In the genomic region with DNA sequence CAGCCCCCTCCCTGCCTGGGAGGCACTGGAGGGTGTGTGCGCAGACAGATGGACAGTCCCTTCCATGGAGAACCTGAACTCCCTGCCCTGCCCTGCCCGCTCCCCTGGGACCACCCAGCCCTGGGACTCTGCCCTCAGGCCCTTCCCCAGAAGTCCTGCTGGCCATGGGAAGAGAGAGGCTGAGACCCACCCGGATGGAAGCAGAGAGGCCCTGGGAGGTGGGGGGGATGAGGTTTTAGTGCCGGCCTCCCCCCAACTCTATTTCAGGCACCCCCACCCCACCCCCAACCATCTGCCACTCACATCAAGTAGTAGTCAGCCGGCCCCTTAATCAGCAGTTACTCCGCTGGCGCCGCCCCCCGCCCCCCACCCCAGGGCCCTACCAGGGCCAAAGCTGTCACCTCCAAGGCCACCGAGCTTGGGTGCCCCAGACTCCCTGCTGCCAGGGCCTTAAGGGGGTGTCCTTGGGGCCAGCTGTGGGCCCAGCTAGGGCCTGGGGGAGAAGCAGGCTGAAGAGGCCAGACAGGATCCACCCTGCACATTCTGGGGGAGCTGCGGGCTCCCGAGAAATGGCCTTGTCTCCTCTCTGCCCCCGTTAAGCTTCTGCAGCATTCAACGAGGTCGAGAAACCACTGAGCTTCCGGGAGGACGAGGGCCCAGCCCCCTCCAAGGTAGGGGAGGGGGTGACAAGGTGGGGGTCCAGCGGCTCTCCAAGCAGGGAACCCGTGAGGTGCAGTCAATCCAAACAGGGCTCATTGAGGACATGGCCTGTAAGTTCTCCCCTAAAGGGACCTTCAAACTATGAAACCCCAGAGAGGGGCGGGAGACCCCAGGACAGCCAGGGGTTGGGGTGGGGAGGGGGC, we compare ENCODE assay signal across 17 cellular contexts. TPM values are rescaled to one million over a fixed set of nuclear protein-coding genes. Genes with fewer than 3 reads are reported as not detected.
A peak's percentile ranks its signal among the peaks of the same experiment; 100 is the strongest.
DNase-seq lines count a peak whose midpoint lies in the region; ATAC-seq, FAIRE-seq and TF ChIP-seq lines count a peak whose summit lies in the region.
"Had no signal": no experiment of that assay in that cellular context is flagged by ENCODE, and none has a peak within 500 bp of the region (broad histone marks: within the 10 kb centered on the region; RNA-seq: fewer than 3 reads in every experiment).

No MANE protein-coding gene starts in this region.

- no peak overlapping the region for H2BK15ac ChIP-seq in H1 (ENCODE audit: low read length)

- H3K27me3 ChIP-seq in H1 (replicated peaks in 1 of 4; ENCODE audit: control insufficient read depth in 3 of 4, extremely low read depth in 1 of 4, insufficient read depth in 3 of 4, low read length in 3 of 4) (no peaks in the 10 kb centered on the region), transverse colon (no peaks in the 10 kb centered on the region)
- no peaks in the 10 kb centered on the region for H3K27me3 ChIP-seq in naive thymus-derived CD4-positive, alpha-beta T cell (ENCODE audit: control insufficient read depth in 2 of 2, insufficient read depth in 2 of 2, low read length in 2 of 2)

- no peak overlapping the region for H3K23ac ChIP-seq in H1 (ENCODE audit: insufficient read length)

- H2BK120ac ChIP-seq in H1 (replicated peaks; ENCODE audit: low read depth, low read length), result no peak overlapping the region

- no peak overlapping the region for H3K27ac Mint-ChIP-seq in activated T-cell treated with anti-CD3 and anti-CD28 coated beads, Interleukin-2, amount 50 U/mL, for 72 hours
- H3K27ac Mint-ChIP-seq in naive thymus-derived CD4-positive, alpha-beta T cell, result no peak overlapping the region
- H3K27ac Mint-ChIP-seq: CD4-positive, alpha-beta T cell; type B pancreatic cell had no signal

- H3K27me3 Mint-ChIP-seq in activated T-cell treated with anti-CD3 and anti-CD28 coated beads, Interleukin-2, amount 50 U/mL, for 72 hours (ENCODE audit: low read depth), result no peaks in the 10 kb centered on the region
- H3K27me3 Mint-ChIP-seq in activated T-cell treated with anti-CD3 and anti-CD28 coated beads, Interleukin-2, amount 50 U/mL, for 4 hours (ENCODE audit: low read depth), result peaks cover 9% of the 10 kb centered on the region
- H3K27me3 Mint-ChIP-seq in naive thymus-derived CD4-positive, alpha-beta T cell, result peaks cover 0 to 3% (median 0%) of the 10 kb centered on the region in 5 donors
- H3K27me3 Mint-ChIP-seq: brain, type B pancreatic cell had no signal

- FAIRE-seq in H1 (lab: Jason Lieb, UNC), result no peak
- FAIRE-seq in H54 (lab: Jason Lieb, UNC), result no peak
- FAIRE-seq: A204.1 had no signal

- no peak overlapping the region for H4K5ac ChIP-seq in H1 (ENCODE audit: insufficient read length, low read depth, low read length)

- H3K79me1 ChIP-seq in H1 (ENCODE audit: low read depth, low read length), result no peaks in the 10 kb centered on the region

- no peak overlapping the region for H2AK5ac ChIP-seq in H1 (ENCODE audit: low read depth, low read length)

- no peak overlapping the region for H3K18ac ChIP-seq in H1 (ENCODE audit: extremely low read depth, low read length)

- no peak overlapping the region for H3K4ac ChIP-seq in H1 (replicated peaks; ENCODE audit: insufficient read length, low read depth, low read length)

- TF ChIP-seq EP300 in H1 (IDR thresholded peaks at IDR 0.05; ENCODE audit: borderline replicate concordance in 1 of 2, low read depth in 2 of 2, low read length in 2 of 2), result no peak
- TF ChIP-seq EP300 in transverse colon (IDR thresholded peaks at IDR 0.05; ENCODE audit: low read depth), result no peak

- no peak overlapping the region for H4K8ac ChIP-seq in H1 (ENCODE audit: extremely low read depth, insufficient read depth, low read length)

- no peak overlapping the region for H2BK5ac ChIP-seq in H1 (ENCODE audit: low read depth, low read length)

- intact Hi-C loops in naive thymus-derived CD4-positive, alpha-beta T cell (cut with micrococcal nuclease), result no loop called here
- intact Hi-C loops in transverse colon (cut with DNase I; ENCODE audit: low total_unique reads), result no loop called here

- no peaks in the 10 kb centered on the region for H3K36me3 Mint-ChIP-seq in activated T-cell treated with anti-CD3 and anti-CD28 coated beads, Interleukin-2, amount 50 U/mL, for 72 hours (ENCODE audit: insufficient read depth in 2 of 2)
- no peaks in the 10 kb centered on the region for H3K36me3 Mint-ChIP-seq in activated T-cell treated with anti-CD3 and anti-CD28 coated beads, Interleukin-2, amount 50 U/mL, for 4 hours (ENCODE audit: insufficient read depth)
- no peaks in the 10 kb centered on the region for H3K36me3 Mint-ChIP-seq in naive thymus-derived CD4-positive, alpha-beta T cell
- H3K36me3 Mint-ChIP-seq: brain, naive B cell, type B pancreatic cell had no signal

- no peak for DNase-seq in activated T-cell treated with anti-CD3 and anti-CD28 coated beads, Interleukin-2, amount 50 U/mL, for 72 hours
- DNase-seq in activated T-cell treated with anti-CD3 and anti-CD28 coated beads, Interleukin-2, amount 50 U/mL, for 4 hours, result no peak
- DNase-seq in H1 (ENCODE audit: low read depth in 1 of 2, low spot score in 2 of 2) (no peak), transverse colon (no peak), H54 (ENCODE audit: insufficient read length, low spot score) (no peak)
- no peak for DNase-seq in naive thymus-derived CD4-positive, alpha-beta T cell
- DNase-seq in stimulated activated CD4-positive, alpha-beta T cell treated with anti-CD3 and anti-CD28 coated beads, Interleukin-4, amount 100 ng/mL, for 24 hours, result no peak
- DNase-seq: CD4-positive, alpha-beta T cell; naive B cell; NCI-H2029; NCI-H526 treated with DMSO at 0.1 percent for 48 hours had no signal

- no peak overlapping the region for H2AFZ ChIP-seq in H1 (ENCODE audit: low read length)

- TF ChIP-seq POLR2A in H1 (IDR thresholded peaks at IDR 0.05; ENCODE audit: control extremely low read depth in 1 of 2, low read depth in 2 of 2, low read length in 2 of 2) (no peak), transverse colon (IDR thresholded peaks at IDR 0.05) (no peak), H54 (IDR thresholded peaks at IDR 0.05; ENCODE audit: low read depth, low read length) (no peak)

- H3K27ac ChIP-seq in H1 (ENCODE audit: low read depth, low read length), result no peak overlapping the region
- no peak overlapping the region for H3K27ac ChIP-seq in naive thymus-derived CD4-positive, alpha-beta T cell (ENCODE audit: low read depth, low read length)
- H3K27ac ChIP-seq in transverse colon, result peak overlapping the region; percentile 56 to 83 (median 70)

- H2BK12ac ChIP-seq in H1 (ENCODE audit: low read depth, low read length), result 0 out of 2 replicates have a peak overlapping the region, but pooled peaks have one; percentile 60

- CTCF ChIA-PET in H1 (lab: Charles Lee; ENCODE audit: partially characterized antibody), result interaction anchor here (0.7 to 0.9 kb wide), 2 partner anchors 18 to 37 kb away, joined by 3 to 4 read pairs; no protein-coding TSS in a partner anchor
- CTCF ChIA-PET in naive thymus-derived CD4-positive, alpha-beta T cell (lab: Charles Lee), result no interaction called here

- no peak overlapping the region for H2BK20ac ChIP-seq in H1 (ENCODE audit: low read length)

- no peaks in the 10 kb centered on the region for H3K23me2 ChIP-seq in H1 (ENCODE audit: low read depth, low read length)

- H3K4me1 ChIP-seq in H1 (replicated peaks in 1 of 4; ENCODE audit: control insufficient read depth in 3 of 4, insufficient read depth in 4 of 4, low read length in 3 of 4) (peaks cover 0 to 6% (median 2%) of the 10 kb centered on the region in 4 experiments; a peak in 4 of 7 replicates), transverse colon (peaks cover 4 to 22% (median 16%) of the 10 kb centered on the region in 4 donors)
- no peaks in the 10 kb centered on the region for H3K4me1 ChIP-seq in naive thymus-derived CD4-positive, alpha-beta T cell (ENCODE audit: control insufficient read depth in 2 of 2, insufficient read depth in 2 of 2, low read length in 2 of 2)

- H3K36me3 ChIP-seq in H1 (ENCODE audit: control insufficient read depth in 2 of 4, insufficient read depth in 4 of 4, low read length in 3 of 4), result no peaks in the 10 kb centered on the region
- H3K36me3 ChIP-seq in naive thymus-derived CD4-positive, alpha-beta T cell (ENCODE audit: control insufficient read depth in 2 of 3, insufficient read depth in 3 of 3, low read length in 3 of 3), result no peaks in the 10 kb centered on the region
- H3K36me3 ChIP-seq in transverse colon, result no peaks in the 10 kb centered on the region

- no peaks in the 10 kb centered on the region for H3K9me3 ChIP-seq in H1 (ENCODE audit: insufficient read depth in 2 of 2, low read depth in 1 of 2, low read length in 1 of 2)
- H3K9me3 ChIP-seq in naive thymus-derived CD4-positive, alpha-beta T cell (ENCODE audit: control insufficient read depth in 2 of 3, low read length in 3 of 3), result no peaks in the 10 kb centered on the region
- no peaks in the 10 kb centered on the region for H3K9me3 ChIP-seq in transverse colon

- no peaks in the 10 kb centered on the region for H3K79me2 ChIP-seq in H1 (ENCODE audit: control insufficient read depth in 1 of 2, insufficient read depth in 2 of 2, low read length in 2 of 2)

- in situ Hi-C loops in transverse colon (cut with MboI; ENCODE audit: low pct_ligation_motif_present in 1 of 4, low pct_unique_long_range_greater_than_20kb in 1 of 4, low sequenced_read_pairs in 3 of 4), result no loop called here

- no peak for ATAC-seq in activated T-cell treated with anti-CD3 and anti-CD28 coated beads, Interleukin-2, amount 50 U/mL, for 72 hours (replicated peaks in 1 of 2)
- ATAC-seq in activated T-cell treated with anti-CD3 and anti-CD28 coated beads, Interleukin-2, amount 50 U/mL, for 4 hours, result no peak
- ATAC-seq in naive thymus-derived CD4-positive, alpha-beta T cell, result no peak
- ATAC-seq in GM21390 (IDR thresholded peaks at IDR 0.05; ENCODE audit: unreplicated experiment), result no peak

- no peak overlapping the region for H3K56ac ChIP-seq in H1 (replicated peaks; ENCODE audit: insufficient read length, low read depth, low read length)

- POLR2A ChIA-PET in H1 (lab: Charles Lee; ENCODE audit: partially characterized antibody), result interaction anchor here (1.0 to 24.8 kb wide), 7 partner anchors 12 to 267 kb away, joined by 3 to 870 read pairs (median 7); partner anchors contain the start of genes EEF2 and NMRK2
- POLR2A ChIA-PET in naive thymus-derived CD4-positive, alpha-beta T cell (lab: Charles Lee), result no interaction called here

- no peak overlapping the region for H4K91ac ChIP-seq in H1 (replicated peaks; ENCODE audit: insufficient read length, low read length)

- H3K4me3 Mint-ChIP-seq in activated T-cell treated with anti-CD3 and anti-CD28 coated beads, Interleukin-2, amount 50 U/mL, for 72 hours, result peak overlapping the region; percentile 22 to 54
- H3K4me3 Mint-ChIP-seq in activated T-cell treated with anti-CD3 and anti-CD28 coated beads, Interleukin-2, amount 50 U/mL, for 4 hours, result no peak overlapping the region
- H3K4me3 Mint-ChIP-seq in naive thymus-derived CD4-positive, alpha-beta T cell, result peak overlapping the region in 6 of 10 donors; percentile 19 to 66 (median 52)
- H3K4me3 Mint-ChIP-seq: type B pancreatic cell had no signal

- no peak for TF ChIP-seq RAD21 in H1 (IDR thresholded peaks at IDR 0.05 in 1 of 2, conservative IDR thresholded peaks at IDR 0.05 in 1 of 2; ENCODE audit: low read depth in 2 of 2, low read length in 2 of 2)

- no peak for TF ChIP-seq CTCF in H1 (IDR thresholded peaks at IDR 0.05; ENCODE audit: control extremely low read depth in 1 of 3, insufficient read depth in 1 of 3, low read depth in 1 of 3, low read length in 3 of 3)
- TF ChIP-seq CTCF in transverse colon (IDR thresholded peaks at IDR 0.05), result no peak

- H3K4me1 Mint-ChIP-seq in activated T-cell treated with anti-CD3 and anti-CD28 coated beads, Interleukin-2, amount 50 U/mL, for 72 hours (ENCODE audit: low read depth), result peaks cover 9% of the 10 kb centered on the region
- peaks cover 8% of the 10 kb centered on the region for H3K4me1 Mint-ChIP-seq in activated T-cell treated with anti-CD3 and anti-CD28 coated beads, Interleukin-2, amount 50 U/mL, for 4 hours (ENCODE audit: low read depth)
- H3K4me1 Mint-ChIP-seq in naive thymus-derived CD4-positive, alpha-beta T cell, result peaks cover 0 to 8% (median 6%) of the 10 kb centered on the region in 7 donors

- H4K20me1 ChIP-seq in H1 (replicated peaks in 1 of 2; ENCODE audit: control insufficient read depth in 1 of 2, insufficient read depth in 2 of 2, low read length in 2 of 2), result peaks cover 0 to 5% of the 10 kb centered on the region in 2 experiments

- H3K4me3 ChIP-seq in H1 (ENCODE audit: extremely low read depth in 1 of 4, insufficient read depth in 2 of 4, low read depth in 3 of 4, low read length in 4 of 4), result no peak overlapping the region
- H3K4me3 ChIP-seq in naive thymus-derived CD4-positive, alpha-beta T cell (ENCODE audit: low read length), result no peak overlapping the region
- H3K4me3 ChIP-seq in transverse colon, result peak overlapping the region in 1 of 4 donors; percentile 21

- no peak overlapping the region for H3K14ac ChIP-seq in H1 (ENCODE audit: insufficient read length)

- no peak overlapping the region for H3K4me2 ChIP-seq in H1 (ENCODE audit: insufficient read depth in 1 of 2, low read depth in 2 of 2, low read length in 2 of 2)

- no peak overlapping the region for H3K9ac ChIP-seq in H1 (replicated peaks in 1 of 4; ENCODE audit: extremely low read depth in 1 of 4, low read depth in 3 of 4, low read length in 3 of 4)

- WGBS in H1 (ENCODE audit: extremely low coverage in 1 of 2, insufficient coverage in 1 of 2, insufficient read length in 1 of 2, insufficient replicate concordance in 2 of 2, low coverage in 1 of 2, low lambda C conversion rate in 2 of 2, missing lambda C conversion rate in 1 of 2), 2 experiments, result 86% methylated on average over 14 of the region's 20 CpGs; no CpG with 5 or more reads in 1 of the 2 experiments
- 50% methylated on average over 19 of the region's 20 CpGs; no CpG with 5 or more reads in 1 of the 2 donors for WGBS in transverse colon (ENCODE audit: low coverage in 1 of 2), 2 donors

- H3K9me3 Mint-ChIP-seq in activated T-cell treated with anti-CD3 and anti-CD28 coated beads, Interleukin-2, amount 50 U/mL, for 72 hours, result no peaks in the 10 kb centered on the region
- H3K9me3 Mint-ChIP-seq in activated T-cell treated with anti-CD3 and anti-CD28 coated beads, Interleukin-2, amount 50 U/mL, for 4 hours, result no peaks in the 10 kb centered on the region
- H3K9me3 Mint-ChIP-seq in naive thymus-derived CD4-positive, alpha-beta T cell, result no peaks in the 10 kb centered on the region
- H3K9me3 Mint-ChIP-seq: brain; CD4-positive, alpha-beta T cell; type B pancreatic cell had no signal

RNA-seq across cellular contexts. Expression of gene NMRK2, which starts 17.4 kb away (rescaled TPM):
- not detected for total RNA-seq in activated T-cell treated with anti-CD3 and anti-CD28 coated beads, Interleukin-2, amount 50 U/mL, for 72 hours
- total RNA-seq in activated T-cell treated with anti-CD3 and anti-CD28 coated beads, Interleukin-2, amount 50 U/mL, for 4 hours, result not detected
- total RNA-seq in H1 (2021; fragmentation: NEBNext Ultra II Directional; extraction: Animal tissue kit (Norgen Biotek cat#: 25700)), result 86.2 and 87.4 TPM in 2 replicates
- polyA plus RNA-seq in H1 (2011; rRNA removed), result 206 and 227 TPM in 2 replicates
- 162 TPM for polyA plus RNA-seq in H1 (2011; cell fraction: cytosol; rRNA removed)
- 147 TPM for polyA plus RNA-seq in H1 (2011; cell fraction: nucleus; rRNA removed)
- polyA plus RNA-seq in H1 (2012, experiment 1 of 2), result 91.2 to 153 TPM (median 146 TPM) in 4 replicates
- polyA plus RNA-seq in H1 (2012, experiment 2 of 2), result 175 TPM
- 74.9 TPM for polyA plus RNA-seq in H1 (2013, experiment 1 of 2)
- 74.3 TPM for polyA plus RNA-seq in H1 (2013, experiment 2 of 2)
- polyA minus RNA-seq in H1 (2011; rRNA and poly(A)+ RNA removed), result 24.2 and 37.1 TPM in 2 replicates
- 54.2 TPM for polyA minus RNA-seq in H1 (2011; cell fraction: cytosol; rRNA and poly(A)+ RNA removed)
- polyA minus RNA-seq in H1 (2011; cell fraction: nucleus; rRNA and poly(A)+ RNA removed), result 39.7 TPM
- total RNA-seq in naive thymus-derived CD4-positive, alpha-beta T cell, result not detected
- not detected for polyA plus RNA-seq in naive thymus-derived CD4-positive, alpha-beta T cell
- under 1 TPM in 1 of 4 donors, not detected in 3; 0.41 TPM for total RNA-seq in transverse colon
- total RNA-seq: CD4-positive, alpha-beta T cell; liver; renal cortical epithelial cell had no signal

RNA-seq across cellular contexts. Expression of gene DAPK3, which starts 20.7 kb away (rescaled TPM):
- 10 to 100 TPM; 33.8 to 45.9 TPM for total RNA-seq in activated T-cell treated with anti-CD3 and anti-CD28 coated beads, Interleukin-2, amount 50 U/mL, for 72 hours
- 10 to 100 TPM; 41.6 to 44.3 (median 42.6) TPM for total RNA-seq in activated T-cell treated with anti-CD3 and anti-CD28 coated beads, Interleukin-2, amount 50 U/mL, for 4 hours
- total RNA-seq in H1 (2021; fragmentation: NEBNext Ultra II Directional; extraction: Animal tissue kit (Norgen Biotek cat#: 25700)), result 78.1 and 80.8 TPM in 2 replicates
- 53.2 and 76.8 TPM in 2 replicates for polyA plus RNA-seq in H1 (2011; rRNA removed)
- 70.8 TPM for polyA plus RNA-seq in H1 (2011; cell fraction: cytosol; rRNA removed)
- polyA plus RNA-seq in H1 (2011; cell fraction: nucleus; rRNA removed), result 106 TPM
- polyA plus RNA-seq in H1 (2012, experiment 1 of 2), result 67.8 to 88.3 TPM (median 85.3 TPM) in 4 replicates
- polyA plus RNA-seq in H1 (2012, experiment 2 of 2), result 51.5 TPM
- polyA plus RNA-seq in H1 (2013, experiment 1 of 2), result 41.4 TPM
- 42.2 TPM for polyA plus RNA-seq in H1 (2013, experiment 2 of 2)
- 29.4 and 48.1 TPM in 2 replicates for polyA minus RNA-seq in H1 (2011; rRNA and poly(A)+ RNA removed)
- polyA minus RNA-seq in H1 (2011; cell fraction: cytosol; rRNA and poly(A)+ RNA removed), result 45.4 TPM
- 29.7 TPM for polyA minus RNA-seq in H1 (2011; cell fraction: nucleus; rRNA and poly(A)+ RNA removed)
- 10 to 100 TPM; 24.7 to 40.3 (median 33.9) TPM for total RNA-seq in naive thymus-derived CD4-positive, alpha-beta T cell
- 10 to 100 TPM; 18.2 to 35.4 TPM for polyA plus RNA-seq in naive thymus-derived CD4-positive, alpha-beta T cell
- 10 to 100 TPM; 54.6 to 89.0 (median 82.3) TPM for total RNA-seq in transverse colon

RNA-seq across cellular contexts. Expression of gene EEF2, which starts 35.0 kb away (rescaled TPM):
- total RNA-seq in activated T-cell treated with anti-CD3 and anti-CD28 coated beads, Interleukin-2, amount 50 U/mL, for 72 hours, result 1,000 to 10,000 TPM; 3,876 to 4,058 TPM
- total RNA-seq in activated T-cell treated with anti-CD3 and anti-CD28 coated beads, Interleukin-2, amount 50 U/mL, for 4 hours, result 1,000 to 10,000 TPM; 3,493 to 4,080 (median 3,609) TPM
- total RNA-seq in H1 (2021; fragmentation: NEBNext Ultra II Directional; extraction: Animal tissue kit (Norgen Biotek cat#: 25700)), result 3,380 and 3,443 TPM in 2 replicates
- polyA plus RNA-seq in H1 (2011; rRNA removed), result 1,554 and 2,482 TPM in 2 replicates
- polyA plus RNA-seq in H1 (2011; cell fraction: cytosol; rRNA removed), result 2,432 TPM
- 2,476 TPM for polyA plus RNA-seq in H1 (2011; cell fraction: nucleus; rRNA removed)
- 3,535 to 4,309 TPM (median 3,652 TPM) in 4 replicates for polyA plus RNA-seq in H1 (2012, experiment 1 of 2)
- polyA plus RNA-seq in H1 (2012, experiment 2 of 2), result 3,970 TPM
- 1,821 TPM for polyA plus RNA-seq in H1 (2013, experiment 1 of 2)
- 1,896 TPM for polyA plus RNA-seq in H1 (2013, experiment 2 of 2)
- 1,497 and 1,567 TPM in 2 replicates for polyA minus RNA-seq in H1 (2011; rRNA and poly(A)+ RNA removed)
- polyA minus RNA-seq in H1 (2011; cell fraction: cytosol; rRNA and poly(A)+ RNA removed), result 2,226 TPM
- polyA minus RNA-seq in H1 (2011; cell fraction: nucleus; rRNA and poly(A)+ RNA removed), result 1,168 TPM
- total RNA-seq in naive thymus-derived CD4-positive, alpha-beta T cell, result 1,000 to 10,000 TPM; 1,791 to 2,674 (median 2,346) TPM
- polyA plus RNA-seq in naive thymus-derived CD4-positive, alpha-beta T cell, result 100 to 1,000 TPM; 611 to 634 TPM
- 1,000 to 10,000 TPM; 1,013 to 1,686 (median 1,532) TPM for total RNA-seq in transverse colon

RNA-seq across cellular contexts. Expression of gene PIAS4, which starts 57.3 kb away (rescaled TPM):
- 10 to 100 TPM; 33.4 TPM for total RNA-seq in activated T-cell treated with anti-CD3 and anti-CD28 coated beads, Interleukin-2, amount 50 U/mL, for 72 hours
- total RNA-seq in activated T-cell treated with anti-CD3 and anti-CD28 coated beads, Interleukin-2, amount 50 U/mL, for 4 hours, result 10 to 100 TPM; 33.9 to 37.0 (median 35.3) TPM
- 41.4 and 51.4 TPM in 2 replicates for total RNA-seq in H1 (2021; fragmentation: NEBNext Ultra II Directional; extraction: Animal tissue kit (Norgen Biotek cat#: 25700))
- 30.2 and 50.9 TPM in 2 replicates for polyA plus RNA-seq in H1 (2011; rRNA removed)
- polyA plus RNA-seq in H1 (2011; cell fraction: cytosol; rRNA removed), result 20.8 TPM
- polyA plus RNA-seq in H1 (2011; cell fraction: nucleus; rRNA removed), result 63.1 TPM
- polyA plus RNA-seq in H1 (2012, experiment 1 of 2), result 38.4 to 43.8 TPM (median 41.8 TPM) in 4 replicates
- polyA plus RNA-seq in H1 (2012, experiment 2 of 2), result 41.0 TPM
- polyA plus RNA-seq in H1 (2013, experiment 1 of 2), result 50.9 TPM
- 51.6 TPM for polyA plus RNA-seq in H1 (2013, experiment 2 of 2)
- polyA minus RNA-seq in H1 (2011; rRNA and poly(A)+ RNA removed), result 15.1 and 22.0 TPM in 2 replicates
- polyA minus RNA-seq in H1 (2011; cell fraction: cytosol; rRNA and poly(A)+ RNA removed), result 18.9 TPM
- polyA minus RNA-seq in H1 (2011; cell fraction: nucleus; rRNA and poly(A)+ RNA removed), result 25.7 TPM
- total RNA-seq in naive thymus-derived CD4-positive, alpha-beta T cell, result 10 to 100 TPM; 23.9 to 40.6 (median 28.8) TPM
- 1 to 10 TPM; 3.9 to 6.8 TPM for polyA plus RNA-seq in naive thymus-derived CD4-positive, alpha-beta T cell
- 100 to 1,000 TPM in 1 of 4 donors, 10 to 100 TPM in 3; 15.5 to 110 (median 23.0) TPM for total RNA-seq in transverse colon

Comparison
In these comparisons a context has a peak if more than half of its experiments do, and no peak if none do; other contexts are left out.
1. H3K27ac ChIP-seq: peak in transverse colon (4 of 4); none in H1 (single experiment) and naive thymus-derived CD4-positive, alpha-beta T cell (single experiment).
2. RNA of gene NMRK2, which starts 17.4 kb away (total RNA-seq): 86.2 to 87.4 TPM in H1; 0.41 TPM in transverse colon, not detected in activated T-cell treated with anti-CD3 and anti-CD28 coated beads, Interleukin-2, amount 50 U/mL, for 72 hours, not detected in activated T-cell treated with anti-CD3 and anti-CD28 coated beads, Interleukin-2, amount 50 U/mL, for 4 hours and not detected in naive thymus-derived CD4-positive, alpha-beta T cell; every median in the first group is over 10 times any median in the second.